Comparison of ENCODE assay signal across 1 cellular context in the genomic region with DNA sequence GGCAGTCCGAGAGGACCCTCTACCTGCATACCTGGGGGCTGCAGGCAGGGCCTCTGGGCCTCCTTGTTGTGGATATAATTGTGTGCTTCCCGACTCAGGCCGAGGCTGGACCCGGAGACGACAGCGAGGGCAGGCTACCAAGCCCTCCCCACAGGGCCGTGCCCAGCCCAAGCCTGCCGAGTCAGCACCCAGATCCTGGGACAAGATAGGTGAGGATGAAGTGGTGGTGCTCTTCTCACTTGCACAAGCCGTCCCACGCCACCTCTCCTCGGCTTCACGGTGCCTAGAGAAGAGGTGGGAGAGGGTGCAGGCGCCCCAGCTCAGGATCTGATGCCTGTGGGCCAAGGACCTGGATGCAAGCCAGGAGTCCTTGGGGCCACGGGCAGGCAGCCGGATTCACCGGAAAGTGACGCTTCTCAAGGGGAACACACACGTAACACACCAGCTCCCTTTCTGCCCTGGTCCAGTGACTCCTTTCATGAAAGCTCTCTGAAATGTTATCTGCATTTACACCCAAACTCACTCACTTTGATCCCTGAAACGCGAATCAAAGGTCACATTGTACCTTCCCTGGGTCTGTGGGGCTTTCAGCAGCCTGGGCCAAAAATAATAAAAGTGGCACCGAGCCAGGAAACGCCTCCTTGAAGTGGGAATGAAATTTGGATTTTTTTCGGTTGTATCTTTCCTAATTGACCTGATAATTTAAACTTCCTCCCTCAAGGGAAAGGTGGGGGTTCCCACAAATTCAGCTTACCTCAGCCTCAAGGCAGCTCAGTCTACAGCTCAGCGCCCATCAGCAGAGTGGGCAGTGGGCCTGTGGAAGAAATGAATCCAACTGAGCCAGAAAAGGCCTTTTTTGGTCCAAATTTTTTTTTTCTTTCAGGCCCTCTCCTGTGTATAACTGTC.
TF ChIP-seq lines count a peak whose summit lies in the region.

No MANE protein-coding gene starts in this region.

TF ChIP-seq in GM12878, 131 proteins besides CTCF, POLR2A, EP300 and RAD21 (continued from another document):
- TF ChIP-seq, protein P1, sequence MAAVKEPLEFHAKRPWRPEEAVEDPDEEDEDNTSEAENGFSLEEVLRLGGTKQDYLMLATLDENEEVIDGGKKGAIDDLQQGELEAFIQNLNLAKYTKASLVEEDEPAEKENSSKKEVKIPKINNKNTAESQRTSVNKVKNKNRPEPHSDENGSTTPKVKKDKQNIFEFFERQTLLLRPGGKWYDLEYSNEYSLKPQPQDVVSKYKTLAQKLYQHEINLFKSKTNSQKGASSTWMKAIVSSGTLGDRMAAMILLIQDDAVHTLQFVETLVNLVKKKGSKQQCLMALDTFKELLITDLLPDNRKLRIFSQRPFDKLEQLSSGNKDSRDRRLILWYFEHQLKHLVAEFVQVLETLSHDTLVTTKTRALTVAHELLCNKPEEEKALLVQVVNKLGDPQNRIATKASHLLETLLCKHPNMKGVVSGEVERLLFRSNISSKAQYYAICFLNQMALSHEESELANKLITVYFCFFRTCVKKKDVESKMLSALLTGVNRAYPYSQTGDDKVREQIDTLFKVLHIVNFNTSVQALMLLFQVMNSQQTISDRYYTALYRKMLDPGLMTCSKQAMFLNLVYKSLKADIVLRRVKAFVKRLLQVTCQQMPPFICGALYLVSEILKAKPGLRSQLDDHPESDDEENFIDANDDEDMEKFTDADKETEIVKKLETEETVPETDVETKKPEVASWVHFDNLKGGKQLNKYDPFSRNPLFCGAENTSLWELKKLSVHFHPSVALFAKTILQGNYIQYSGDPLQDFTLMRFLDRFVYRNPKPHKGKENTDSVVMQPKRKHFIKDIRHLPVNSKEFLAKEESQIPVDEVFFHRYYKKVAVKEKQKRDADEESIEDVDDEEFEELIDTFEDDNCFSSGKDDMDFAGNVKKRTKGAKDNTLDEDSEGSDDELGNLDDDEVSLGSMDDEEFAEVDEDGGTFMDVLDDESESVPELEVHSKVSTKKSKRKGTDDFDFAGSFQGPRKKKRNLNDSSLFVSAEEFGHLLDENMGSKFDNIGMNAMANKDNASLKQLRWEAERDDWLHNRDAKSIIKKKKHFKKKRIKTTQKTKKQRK (IDR thresholded peaks at IDR 0.05; ENCODE audit: low read depth, low read length): no peak
- TF ChIP-seq, protein P2, sequence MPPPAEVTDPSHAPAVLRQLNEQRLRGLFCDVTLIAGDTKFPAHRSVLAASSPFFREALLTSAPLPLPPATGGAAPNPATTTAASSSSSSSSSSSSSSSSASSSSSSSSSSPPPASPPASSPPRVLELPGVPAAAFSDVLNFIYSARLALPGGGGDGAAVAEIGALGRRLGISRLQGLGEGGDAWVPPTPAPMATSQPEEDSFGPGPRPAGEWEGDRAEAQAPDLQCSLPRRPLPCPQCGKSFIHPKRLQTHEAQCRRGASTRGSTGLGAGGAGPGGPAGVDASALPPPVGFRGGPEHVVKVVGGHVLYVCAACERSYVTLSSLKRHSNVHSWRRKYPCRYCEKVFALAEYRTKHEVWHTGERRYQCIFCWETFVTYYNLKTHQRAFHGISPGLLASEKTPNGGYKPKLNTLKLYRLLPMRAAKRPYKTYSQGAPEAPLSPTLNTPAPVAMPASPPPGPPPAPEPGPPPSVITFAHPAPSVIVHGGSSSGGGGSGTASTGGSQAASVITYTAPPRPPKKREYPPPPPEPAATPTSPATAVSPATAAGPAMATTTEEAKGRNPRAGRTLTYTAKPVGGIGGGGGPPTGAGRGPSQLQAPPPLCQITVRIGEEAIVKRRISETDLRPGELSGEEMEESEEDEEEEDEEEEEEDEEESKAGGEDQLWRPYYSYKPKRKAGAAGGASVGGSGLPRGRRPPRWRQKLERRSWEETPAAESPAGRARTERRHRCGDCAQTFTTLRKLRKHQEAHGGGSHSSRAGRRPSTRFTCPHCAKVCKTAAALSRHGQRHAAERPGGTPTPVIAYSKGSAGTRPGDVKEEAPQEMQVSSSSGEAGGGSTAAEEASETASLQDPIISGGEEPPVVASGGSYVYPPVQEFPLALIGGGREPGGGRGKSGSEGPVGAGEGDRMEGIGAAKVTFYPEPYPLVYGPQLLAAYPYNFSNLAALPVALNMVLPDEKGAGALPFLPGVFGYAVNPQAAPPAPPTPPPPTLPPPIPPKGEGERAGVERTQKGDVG (CRISPR knock-in tag; IDR thresholded peaks at IDR 0.05): no peak
- no peak for TF ChIP-seq BMI1 (IDR thresholded peaks at IDR 0.05; ENCODE audit: borderline replicate concordance)
- TF ChIP-seq POLR2AphosphoS5 (IDR thresholded peaks at IDR 0.05; ENCODE audit: low read length): peak; percentile 61; the same call in 1 of the 2 replicates
- peak; percentile 65 for TF ChIP-seq CREM (IDR thresholded peaks at IDR 0.05; ENCODE audit: low read depth)
